ENCODE assay signal across 14 cellular contexts in the genomic region with DNA sequence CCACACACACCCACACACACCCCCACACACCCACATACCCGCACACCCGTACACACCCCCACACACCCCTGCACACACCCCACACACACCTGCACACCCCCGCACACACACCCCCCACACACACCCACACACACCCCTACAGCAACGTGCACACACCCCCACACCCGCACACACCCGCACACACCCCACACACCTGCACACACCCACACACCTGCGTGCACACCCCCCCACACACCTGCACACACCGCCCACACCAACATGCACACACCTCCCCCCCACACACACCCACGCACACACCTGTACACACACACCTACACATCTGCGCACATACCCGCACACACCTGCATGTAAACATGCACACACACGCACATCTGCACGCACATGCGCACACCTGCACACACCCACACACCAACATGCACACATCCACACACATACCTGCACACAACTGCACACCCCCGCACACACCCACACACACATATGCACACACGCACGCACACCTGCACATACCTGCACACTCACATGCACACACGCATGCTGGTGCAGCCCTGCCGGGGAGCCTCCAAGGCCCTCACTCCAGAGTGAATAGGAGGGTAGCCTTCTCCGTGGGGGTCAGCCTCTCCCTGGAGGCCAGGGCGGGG. TPM values are rescaled to one million over a fixed set of nuclear protein-coding genes. Genes with fewer than 3 reads are reported as not detected.
"Had no signal": no experiment of that assay in that cellular context is flagged by ENCODE, and none has a peak within 500 bp of the region (broad histone marks: within the 10 kb centered on the region; RNA-seq: fewer than 3 reads in every experiment).

No MANE protein-coding gene starts in this region.

- H3K4me3 ChIP-seq: dorsolateral prefrontal cortex, lung had no signal

- H3K4me3 Mint-ChIP-seq: activated CD4-positive, alpha-beta T cell treated with anti-CD3 and anti-CD28 coated beads for 36 hours had no signal

- DNase-seq: activated CD4-positive, alpha-beta T cell treated with anti-CD3 and anti-CD28 coated beads for 36 hours; activated CD8-positive, alpha-beta memory T cell treated with anti-CD3 and anti-CD28 coated beads for 24 hours; anterior cingulate cortex; dorsolateral prefrontal cortex; naive B cell; posterior cingulate gyrus; right cardiac atrium; stimulated activated naive CD4-positive, alpha-beta T cell; T1000 had no signal

- H3K9me3 Mint-ChIP-seq: activated naive CD4-positive, alpha-beta T cell treated with anti-CD3 and anti-CD28 coated beads, Interleukin-2, amount 50 U/mL, for 72 hours; naive B cell had no signal

- H3K27me3 Mint-ChIP-seq: activated CD4-positive, alpha-beta T cell treated with anti-CD3 and anti-CD28 coated beads for 36 hours; naive B cell had no signal

- H3K27ac Mint-ChIP-seq: activated CD4-positive, alpha-beta T cell treated with anti-CD3 and anti-CD28 coated beads for 36 hours; activated naive CD4-positive, alpha-beta T cell treated with anti-CD3 and anti-CD28 coated beads, Interleukin-2, amount 50 U/mL, for 72 hours had no signal

- ATAC-seq: activated CD4-positive, alpha-beta T cell treated with anti-CD3 and anti-CD28 coated beads for 36 hours; activated naive CD4-positive, alpha-beta T cell treated with anti-CD3 and anti-CD28 coated beads, Interleukin-2, amount 50 U/mL, for 72 hours; esophagus mucosa had no signal

- H3K27me3 ChIP-seq: dorsolateral prefrontal cortex had no signal

RNA-seq across cellular contexts. Expression of gene NOTUM, which starts 23.9 kb away (rescaled TPM):
- total RNA-seq: esophagus mucosa, right cardiac atrium had no signal

RNA-seq across cellular contexts. Expression of gene MYADML2, which starts 37.9 kb away (rescaled TPM):
- total RNA-seq: activated CD4-positive, alpha-beta T cell treated with anti-CD3 and anti-CD28 coated beads for 36 hours; activated naive CD4-positive, alpha-beta T cell treated with anti-CD3 and anti-CD28 coated beads, Interleukin-2, amount 50 U/mL, for 72 hours; esophagus mucosa; lung; temporal lobe; ureter had no signal
